In the genomic region with DNA sequence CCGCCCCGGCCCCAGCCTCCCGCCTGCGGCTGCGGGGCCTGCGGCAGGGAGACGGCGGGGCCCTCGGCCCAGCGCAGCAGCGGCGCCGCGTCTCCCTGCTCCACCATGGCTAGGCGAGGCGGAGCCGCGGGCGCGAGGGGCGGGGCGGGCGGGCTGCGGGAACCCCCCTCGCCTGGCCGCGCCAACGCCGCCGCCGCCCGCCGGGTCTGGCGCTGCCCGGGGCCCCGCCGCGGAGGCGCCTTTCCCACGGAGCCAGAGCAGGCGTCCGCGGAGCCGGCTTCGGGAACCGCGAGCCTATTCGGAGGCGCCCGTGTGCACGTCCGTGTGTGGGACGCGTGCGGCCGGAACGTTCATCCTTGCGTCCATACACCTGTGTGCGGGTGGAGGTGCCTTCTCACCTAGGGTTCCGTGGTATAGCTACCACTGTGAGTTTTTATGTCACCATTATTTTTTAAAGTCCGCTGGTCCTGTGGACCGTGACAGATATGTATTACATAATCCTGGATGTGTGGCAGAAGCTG, we compare ENCODE assay signal across 8 cellular contexts. TPM values are rescaled to one million over a fixed set of nuclear protein-coding genes. Genes with fewer than 3 reads are reported as not detected.
DNase-seq lines count a peak whose midpoint lies in the region; ATAC-seq and TF ChIP-seq lines count a peak whose summit lies in the region.

A gene with protein sequence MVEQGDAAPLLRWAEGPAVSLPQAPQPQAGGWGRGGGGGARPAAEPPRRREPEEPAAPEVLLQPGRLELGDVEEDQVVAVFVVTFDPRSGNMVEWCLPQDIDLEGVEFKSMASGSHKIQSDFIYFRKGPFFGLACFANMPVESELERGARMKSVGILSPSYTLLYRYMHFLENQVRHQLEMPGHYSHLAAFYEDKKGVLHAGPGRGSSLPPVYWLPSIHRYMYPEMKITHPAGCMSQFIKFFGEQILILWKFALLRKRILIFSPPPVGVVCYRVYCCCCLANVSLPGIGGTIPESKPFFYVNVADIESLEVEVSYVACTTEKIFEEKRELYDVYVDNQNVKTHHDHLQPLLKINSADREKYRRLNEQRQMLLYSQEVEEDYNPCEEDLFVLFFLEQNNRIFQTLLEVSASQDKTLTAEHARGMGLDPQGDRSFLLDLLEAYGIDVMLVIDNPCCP (minus strand): TSS at position 120 of the 521 bp plus-strand sequence. CDS start 13 bp downstream, at position 107.

- TF ChIP-seq CTCF in uterus (IDR thresholded peaks at IDR 0.05): no peak

- H3K9me3 ChIP-seq in SJCRH30 (replicated peaks) (no peaks in the 10 kb centered on the region), uterus (no peaks in the 10 kb centered on the region)

- intact Hi-C loops in left cardiac atrium (cut with DNase I) (no loop called here), posterior cingulate gyrus (cut with DNase I) (loop anchor here (1.0 to 5.0 kb wide), 2 partner anchors 36 to 50 kb away; a partner anchor contains a TSS), uterus (cut with DNase I; ENCODE audit: low total_unique reads) (no loop called here)

- H3K4me1 ChIP-seq in SJCRH30 (peaks cover 7% of the 10 kb centered on the region), uterus (no peaks in the 10 kb centered on the region)

- peak; percentile 48 for ATAC-seq in HG03378 (IDR thresholded peaks at IDR 0.05; ENCODE audit: unreplicated experiment)
- ATAC-seq in activated naive CD4-positive, alpha-beta T cell treated with anti-CD3 and anti-CD28 coated beads, Interleukin-2, amount 50 U/mL, for 72 hours: peak; percentile 79 to 81
- peak; percentile 82 to 87 for ATAC-seq in left cardiac atrium

- H3K36me3 ChIP-seq in SJCRH30: no peaks in the 10 kb centered on the region
- H3K36me3 ChIP-seq in uterus: no peaks in the 10 kb centered on the region

- H3K27me3 ChIP-seq in SJCRH30 (peaks cover 7% of the 10 kb centered on the region; the same call in 1 of the 2 replicates), uterus (no peaks in the 10 kb centered on the region)

- H3K27ac ChIP-seq in SJCRH30 (no peak within 1 kb of the TSS), uterus (peak within 1 kb of the TSS; percentile 76 to 85)

- H3K27ac Mint-ChIP-seq in activated naive CD4-positive, alpha-beta T cell treated with anti-CD3 and anti-CD28 coated beads, Interleukin-2, amount 50 U/mL, for 72 hours: peak within 1 kb of the TSS; percentile 65 to 67

- H3K4me3 ChIP-seq in SJCRH30: peak within 1 kb of the TSS; percentile 88
- peak within 1 kb of the TSS; percentile 59 to 94 for H3K4me3 ChIP-seq in uterus

- TF ChIP-seq POLR2A in GM19193 (IDR thresholded peaks at IDR 0.05; ENCODE audit: extremely low read depth, insufficient read depth, insufficient read length) (peak; percentile 53), uterus (IDR thresholded peaks at IDR 0.05) (no peak)

- DNase-seq in CD1c-positive myeloid dendritic cell (ENCODE audit: extremely low spot score) (peak; percentile 70), SJCRH30 (peak; percentile 42 to 63), left cardiac atrium (peak; percentile 61), posterior cingulate gyrus (peak in 9 of 10 donors; percentile 32 to 93 (median 50)), uterus (peak in 1 of 2 donors; percentile 37)
- DNase-seq in activated naive CD4-positive, alpha-beta T cell treated with anti-CD3 and anti-CD28 coated beads, Interleukin-2, amount 50 U/mL, for 72 hours (ENCODE audit: low spot score in 2 of 2): peak; percentile 56 to 65

- H3K36me3 Mint-ChIP-seq in activated naive CD4-positive, alpha-beta T cell treated with anti-CD3 and anti-CD28 coated beads, Interleukin-2, amount 50 U/mL, for 72 hours: no peaks in the 10 kb centered on the region

- no peaks in the 10 kb centered on the region for H3K9me3 Mint-ChIP-seq in activated naive CD4-positive, alpha-beta T cell treated with anti-CD3 and anti-CD28 coated beads, Interleukin-2, amount 50 U/mL, for 72 hours

RNA-seq across cellular contexts. Expression of the gene that starts here (rescaled TPM):
- total RNA-seq in SJCRH30 (2014; rRNA removed; shearing (Covaris generic)): 14.5 and 17.0 TPM in 2 replicates
- total RNA-seq in activated naive CD4-positive, alpha-beta T cell treated with anti-CD3 and anti-CD28 coated beads, Interleukin-2, amount 50 U/mL, for 72 hours: 10 to 100 TPM; 21.4 to 40.1 TPM
- total RNA-seq in left cardiac atrium (10 to 100 TPM; 10.6 to 11.1 TPM), uterus (10 to 100 TPM in 3 of 4 donors, 1 to 10 TPM in 1; 8.5 to 29.2 (median 20.8) TPM)
